Comparison of ENCODE assay signal across 1 cellular context in genomic region chr11:83156150-83156995, GRCh38.
TF ChIP-seq lines count a peak whose summit lies in the region.

No MANE protein-coding gene starts in this region.

TF ChIP-seq in K562, 482 proteins besides CTCF, POLR2A, EP300 and RAD21 (continued from another document and continues in another):
- no peak for TF ChIP-seq WHSC1 (IDR thresholded peaks at IDR 0.05; ENCODE audit: low read length)
- TF ChIP-seq E2F4 (CRISPR knock-in tag; IDR thresholded peaks at IDR 0.05; ENCODE audit: low read depth), result 0 out of 2 replicates have a peak, but pooled peaks have one; percentile 48
- TF ChIP-seq ZKSCAN1 (IDR thresholded peaks at IDR 0.05; ENCODE audit: low read depth, low read length), result peak; percentile 74
- no peak for TF ChIP-seq MYC (IDR thresholded peaks at IDR 0.05; ENCODE audit: low read depth, low read length)
- no peak for TF ChIP-seq MYC (CRISPR knock-in tag; IDR thresholded peaks at IDR 0.05; ENCODE audit: borderline replicate concordance, low read depth)
- no peak for TF ChIP-seq GATAD2A (IDR thresholded peaks at IDR 0.05)
- TF ChIP-seq SPI1 (IDR thresholded peaks at IDR 0.05; ENCODE audit: borderline replicate concordance, low read depth, low read length), result peak; percentile 54; the same call in 1 of the 2 replicates
- no peak for TF ChIP-seq ZNF778 (CRISPR knock-in tag; IDR thresholded peaks at IDR 0.05)
- no peak for TF ChIP-seq MAFG (tag; conservative IDR thresholded peaks at IDR 0.05)
- TF ChIP-seq MAZ (CRISPR knock-in tag; conservative IDR thresholded peaks at IDR 0.05 in 1 of 2, IDR thresholded peaks at IDR 0.05 in 1 of 2), result peak; percentile 96 to 100
- no peak for TF ChIP-seq ZBTB1 (CRISPR knock-in tag; IDR thresholded peaks at IDR 0.05; ENCODE audit: borderline replicate concordance, low read depth)
- TF ChIP-seq ZBTB26 (CRISPR knock-in tag; IDR thresholded peaks at IDR 0.05), result 0 out of 2 replicates have a peak, but pooled peaks have one; percentile 8
- TF ChIP-seq MBD2 (IDR thresholded peaks at IDR 0.05; ENCODE audit: borderline replicate concordance, low read depth), result peak; percentile 92
- no peak for TF ChIP-seq ZNF449 (CRISPR knock-in tag; IDR thresholded peaks at IDR 0.05)
- no peak for TF ChIP-seq PCBP1 (IDR thresholded peaks at IDR 0.05; ENCODE audit: low read depth, low read length, poor library complexity, severe bottlenecking)
- peak; percentile 55 for TF ChIP-seq TAF9B (IDR thresholded peaks at IDR 0.05; ENCODE audit: partially characterized antibody)
- TF ChIP-seq RCOR1 (IDR thresholded peaks at IDR 0.05; ENCODE audit: borderline replicate concordance in 1 of 2, low read depth in 2 of 2, low read length in 2 of 2), result 0 out of 4 replicates have a peak, but pooled peaks of 1 of the 2 experiments have one; percentile 32
- TF ChIP-seq PCBP2 (IDR thresholded peaks at IDR 0.05; ENCODE audit: low read depth, low read length, poor library complexity, severe bottlenecking), result no peak
- peak; percentile 65 to 74 for TF ChIP-seq NRF1 (conservative IDR thresholded peaks at IDR 0.05 in 1 of 2, IDR thresholded peaks at IDR 0.05 in 1 of 2)
- 0 out of 4 replicates have a peak, but pooled peaks have one; percentile 39 to 50 for TF ChIP-seq TEAD1 (CRISPR knock-in tag; IDR thresholded peaks at IDR 0.05)
- peak; percentile 85; the same call in 1 of the 2 replicates for TF ChIP-seq MXI1 (IDR thresholded peaks at IDR 0.05; ENCODE audit: low read depth, low read length)
- TF ChIP-seq, protein P1, sequence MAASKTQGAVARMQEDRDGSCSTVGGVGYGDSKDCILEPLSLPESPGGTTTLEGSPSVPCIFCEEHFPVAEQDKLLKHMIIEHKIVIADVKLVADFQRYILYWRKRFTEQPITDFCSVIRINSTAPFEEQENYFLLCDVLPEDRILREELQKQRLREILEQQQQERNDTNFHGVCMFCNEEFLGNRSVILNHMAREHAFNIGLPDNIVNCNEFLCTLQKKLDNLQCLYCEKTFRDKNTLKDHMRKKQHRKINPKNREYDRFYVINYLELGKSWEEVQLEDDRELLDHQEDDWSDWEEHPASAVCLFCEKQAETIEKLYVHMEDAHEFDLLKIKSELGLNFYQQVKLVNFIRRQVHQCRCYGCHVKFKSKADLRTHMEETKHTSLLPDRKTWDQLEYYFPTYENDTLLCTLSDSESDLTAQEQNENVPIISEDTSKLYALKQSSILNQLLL (CRISPR knock-in tag; IDR thresholded peaks at IDR 0.05; ENCODE audit: borderline replicate concordance), result no peak
- TF ChIP-seq ZNF217 (CRISPR knock-in tag; IDR thresholded peaks at IDR 0.05), result no peak
- TF ChIP-seq, protein P2, sequence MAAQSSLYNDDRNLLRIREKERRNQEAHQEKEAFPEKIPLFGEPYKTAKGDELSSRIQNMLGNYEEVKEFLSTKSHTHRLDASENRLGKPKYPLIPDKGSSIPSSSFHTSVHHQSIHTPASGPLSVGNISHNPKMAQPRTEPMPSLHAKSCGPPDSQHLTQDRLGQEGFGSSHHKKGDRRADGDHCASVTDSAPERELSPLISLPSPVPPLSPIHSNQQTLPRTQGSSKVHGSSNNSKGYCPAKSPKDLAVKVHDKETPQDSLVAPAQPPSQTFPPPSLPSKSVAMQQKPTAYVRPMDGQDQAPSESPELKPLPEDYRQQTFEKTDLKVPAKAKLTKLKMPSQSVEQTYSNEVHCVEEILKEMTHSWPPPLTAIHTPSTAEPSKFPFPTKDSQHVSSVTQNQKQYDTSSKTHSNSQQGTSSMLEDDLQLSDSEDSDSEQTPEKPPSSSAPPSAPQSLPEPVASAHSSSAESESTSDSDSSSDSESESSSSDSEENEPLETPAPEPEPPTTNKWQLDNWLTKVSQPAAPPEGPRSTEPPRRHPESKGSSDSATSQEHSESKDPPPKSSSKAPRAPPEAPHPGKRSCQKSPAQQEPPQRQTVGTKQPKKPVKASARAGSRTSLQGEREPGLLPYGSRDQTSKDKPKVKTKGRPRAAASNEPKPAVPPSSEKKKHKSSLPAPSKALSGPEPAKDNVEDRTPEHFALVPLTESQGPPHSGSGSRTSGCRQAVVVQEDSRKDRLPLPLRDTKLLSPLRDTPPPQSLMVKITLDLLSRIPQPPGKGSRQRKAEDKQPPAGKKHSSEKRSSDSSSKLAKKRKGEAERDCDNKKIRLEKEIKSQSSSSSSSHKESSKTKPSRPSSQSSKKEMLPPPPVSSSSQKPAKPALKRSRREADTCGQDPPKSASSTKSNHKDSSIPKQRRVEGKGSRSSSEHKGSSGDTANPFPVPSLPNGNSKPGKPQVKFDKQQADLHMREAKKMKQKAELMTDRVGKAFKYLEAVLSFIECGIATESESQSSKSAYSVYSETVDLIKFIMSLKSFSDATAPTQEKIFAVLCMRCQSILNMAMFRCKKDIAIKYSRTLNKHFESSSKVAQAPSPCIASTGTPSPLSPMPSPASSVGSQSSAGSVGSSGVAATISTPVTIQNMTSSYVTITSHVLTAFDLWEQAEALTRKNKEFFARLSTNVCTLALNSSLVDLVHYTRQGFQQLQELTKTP (IDR thresholded peaks at IDR 0.05; ENCODE audit: low read depth in 1 of 2, partially characterized antibody in 2 of 2), result peak in 1 of 2 experiments; percentile 21
- peak; percentile 70 for TF ChIP-seq ASH1L (IDR thresholded peaks at IDR 0.05; ENCODE audit: borderline replicate concordance, low read depth, partially characterized antibody)
- TF ChIP-seq JUN (IDR thresholded peaks at IDR 0.05; ENCODE audit: borderline replicate concordance, low read depth, low read length), result 0 out of 2 replicates have a peak, but pooled peaks have one; percentile 3
- no peak for TF ChIP-seq JUN (CRISPR knock-in tag; IDR thresholded peaks at IDR 0.05; ENCODE audit: borderline replicate concordance)
- TF ChIP-seq SMAD4 (CRISPR knock-in tag; conservative IDR thresholded peaks at IDR 0.05), result no peak
- peak; percentile 91 for TF ChIP-seq CREM (IDR thresholded peaks at IDR 0.05; ENCODE audit: low read depth)
- TF ChIP-seq ZNF696 (CRISPR knock-in tag; conservative IDR thresholded peaks at IDR 0.05), result no peak
- TF ChIP-seq FOXJ2 (tag; IDR thresholded peaks at IDR 0.05), result no peak; the same call in 1 of the 2 replicates
- 0 out of 2 replicates have a peak, but pooled peaks have one; percentile 9 for TF ChIP-seq C11orf30 (IDR thresholded peaks at IDR 0.05; ENCODE audit: low read depth)
- peak; percentile 72 for TF ChIP-seq CXXC5 (CRISPR knock-in tag; IDR thresholded peaks at IDR 0.05)
- TF ChIP-seq HLTF (IDR thresholded peaks at IDR 0.05), result no peak
- no peak for TF ChIP-seq ZNF316 (IDR thresholded peaks at IDR 0.05)
- TF ChIP-seq, protein P3, sequence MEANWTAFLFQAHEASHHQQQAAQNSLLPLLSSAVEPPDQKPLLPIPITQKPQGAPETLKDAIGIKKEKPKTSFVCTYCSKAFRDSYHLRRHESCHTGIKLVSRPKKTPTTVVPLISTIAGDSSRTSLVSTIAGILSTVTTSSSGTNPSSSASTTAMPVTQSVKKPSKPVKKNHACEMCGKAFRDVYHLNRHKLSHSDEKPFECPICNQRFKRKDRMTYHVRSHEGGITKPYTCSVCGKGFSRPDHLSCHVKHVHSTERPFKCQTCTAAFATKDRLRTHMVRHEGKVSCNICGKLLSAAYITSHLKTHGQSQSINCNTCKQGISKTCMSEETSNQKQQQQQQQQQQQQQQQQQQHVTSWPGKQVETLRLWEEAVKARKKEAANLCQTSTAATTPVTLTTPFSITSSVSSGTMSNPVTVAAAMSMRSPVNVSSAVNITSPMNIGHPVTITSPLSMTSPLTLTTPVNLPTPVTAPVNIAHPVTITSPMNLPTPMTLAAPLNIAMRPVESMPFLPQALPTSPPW (CRISPR knock-in tag; IDR thresholded peaks at IDR 0.05), result peak; percentile 94
- TF ChIP-seq STAT5A (IDR thresholded peaks at IDR 0.05; ENCODE audit: borderline replicate concordance, low read length), result no peak; the same call in 1 of the 2 replicates
- no peak for TF ChIP-seq ZNF707 (CRISPR knock-in tag; conservative IDR thresholded peaks at IDR 0.05)
- TF ChIP-seq ZNF318 (IDR thresholded peaks at IDR 0.05; ENCODE audit: borderline replicate concordance in 1 of 2, low read depth in 1 of 2), result 0 out of 4 replicates have a peak, but pooled peaks of 1 of the 2 experiments have one; percentile 21
- TF ChIP-seq NCOR1 (IDR thresholded peaks at IDR 0.05), result no peak; the same call in 1 of the 2 replicates
- TF ChIP-seq KLF16 (IDR thresholded peaks at IDR 0.05), result no peak
- TF ChIP-seq SMAD3 (CRISPR knock-in tag; conservative IDR thresholded peaks at IDR 0.05), result no peak
- peak; percentile 62 for TF ChIP-seq POLR2B (IDR thresholded peaks at IDR 0.05; ENCODE audit: low read depth, partially characterized antibody)
